In the genomic region with DNA sequence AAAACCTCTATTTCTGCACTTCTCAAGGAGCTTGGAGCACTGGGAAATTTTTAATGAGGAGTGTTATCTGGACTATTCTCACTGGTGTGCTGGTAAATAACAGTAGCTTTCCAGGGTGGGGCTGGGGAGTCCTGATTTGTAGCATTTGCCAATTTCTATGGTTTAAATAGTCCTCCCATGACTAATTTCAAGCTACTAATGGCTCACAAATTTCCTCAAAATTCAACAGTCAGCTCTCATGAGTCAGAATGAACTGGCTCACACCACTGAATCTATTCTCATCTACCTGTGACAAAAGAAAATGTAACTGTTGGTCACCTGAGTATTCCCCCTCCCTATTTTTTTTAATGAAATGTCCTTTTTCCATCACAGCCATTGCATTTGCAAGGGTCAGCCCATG, we compare ENCODE assay signal across 26 cellular contexts.
"Had no signal": no experiment of that assay in that cellular context is flagged by ENCODE, and none has a peak within 500 bp of the region (broad histone marks: within the 10 kb centered on the region; RNA-seq: fewer than 3 reads in every experiment).

No MANE protein-coding gene starts in this region.

- H3K4me3 ChIP-seq: esophagus muscularis mucosa, heart left ventricle, pancreas, psoas muscle, stomach, suprapubic skin, transverse colon had no signal

- H3K4me1 Mint-ChIP-seq: activated naive CD4-positive, alpha-beta T cell treated with anti-CD3 and anti-CD28 coated beads, Interleukin-2, amount 50 U/mL, for 24 hours; brain; nephron; stimulated activated effector memory CD8-positive, alpha-beta T cell treated with anti-CD3 and anti-CD28 coated beads, Interleukin-12 subunit alpha, Interleukin-12 subunit beta, amount 100 ng/mL, for 72 hours had no signal

- DNase-seq: activated B cell treated with CpG ODN at 0.5 μM for 24 hours; activated CD4-positive, alpha-beta T cell treated with anti-CD3 and anti-CD28 coated beads for 4 hours; activated CD4-positive, alpha-beta T cell treated with anti-CD3 and anti-CD28 coated beads, Interleukin-2, amount 50 U/mL, for 48 hours; activated gamma-delta T cell treated with Interleukin-2 at 50 U/mL for 16 hours; anterior cingulate cortex; central memory CD4-positive, alpha-beta T cell; dermis blood vessel endothelial cell; effector CD8-positive, alpha-beta T cell; heart left ventricle; left colon; mesenchymal stem cell; pancreas; psoas muscle; right cardiac atrium; stimulated activated CD4-positive, alpha-beta T cell treated with anti-CD3 and anti-CD28 coated beads, Interleukin-12 subunit alpha, Interleukin-12 subunit beta, amount 100 ng/mL, for 4 hours; stomach; T1000; transverse colon had no signal

- H3K36me3 ChIP-seq: esophagus muscularis mucosa, heart left ventricle, neutrophil, pancreas, stomach, suprapubic skin, transverse colon had no signal

- H3K27me3 ChIP-seq: esophagus muscularis mucosa, neutrophil, pancreas, stomach, suprapubic skin, transverse colon had no signal

- ATAC-seq: heart left ventricle; left colon; pancreas; psoas muscle; right cardiac atrium; stimulated activated effector memory CD8-positive, alpha-beta T cell treated with anti-CD3 and anti-CD28 coated beads, Interleukin-12 subunit alpha, Interleukin-12 subunit beta, amount 100 ng/mL, for 72 hours had no signal

- H3K9me3 Mint-ChIP-seq: activated B cell treated with CpG ODN at 0.5 μM for 24 hours; activated naive CD4-positive, alpha-beta T cell treated with anti-CD3 and anti-CD28 coated beads, Interleukin-2, amount 50 U/mL, for 24 hours had no signal

- H3K27me3 Mint-ChIP-seq: activated B cell treated with CpG ODN at 0.5 μM for 24 hours; activated naive CD4-positive, alpha-beta T cell treated with anti-CD3 and anti-CD28 coated beads, Interleukin-2, amount 50 U/mL, for 24 hours had no signal

- H3K4me3 Mint-ChIP-seq: activated B cell treated with CpG ODN at 0.5 μM for 24 hours; activated naive CD4-positive, alpha-beta T cell treated with anti-CD3 and anti-CD28 coated beads, Interleukin-2, amount 50 U/mL, for 24 hours; brain; nephron; stimulated activated effector memory CD8-positive, alpha-beta T cell treated with anti-CD3 and anti-CD28 coated beads, Interleukin-12 subunit alpha, Interleukin-12 subunit beta, amount 100 ng/mL, for 72 hours; T-helper 1 cell treated with Interleukin-12 subunit alpha and Interleukin-12 subunit beta and Interleukin-4 antibody, amounts not matched to agents 30 μg/mL and 1 μg/mL, for 36 hours had no signal

- H3K4me1 ChIP-seq: esophagus muscularis mucosa, pancreas, stomach, suprapubic skin, transverse colon had no signal

- H3K27ac ChIP-seq: esophagus muscularis mucosa, heart left ventricle, neutrophil, pancreas, psoas muscle, stomach, suprapubic skin, transverse colon had no signal

- H3K9me3 ChIP-seq: esophagus muscularis mucosa, neutrophil, pancreas, psoas muscle, suprapubic skin, transverse colon had no signal

- H3K27ac Mint-ChIP-seq: activated B cell treated with CpG ODN at 0.5 μM for 24 hours; activated naive CD4-positive, alpha-beta T cell treated with anti-CD3 and anti-CD28 coated beads, Interleukin-2, amount 50 U/mL, for 24 hours; brain; nephron; stimulated activated effector memory CD8-positive, alpha-beta T cell treated with anti-CD3 and anti-CD28 coated beads, Interleukin-12 subunit alpha, Interleukin-12 subunit beta, amount 100 ng/mL, for 72 hours; T-helper 1 cell treated with Interleukin-12 subunit alpha and Interleukin-12 subunit beta and Interleukin-4 antibody, amounts not matched to agents 30 μg/mL and 1 μg/mL, for 36 hours had no signal

- H3K36me3 Mint-ChIP-seq: activated naive CD4-positive, alpha-beta T cell treated with anti-CD3 and anti-CD28 coated beads, Interleukin-2, amount 50 U/mL, for 24 hours; stimulated activated effector memory CD8-positive, alpha-beta T cell treated with anti-CD3 and anti-CD28 coated beads, Interleukin-12 subunit alpha, Interleukin-12 subunit beta, amount 100 ng/mL, for 72 hours had no signal
